ENCODE assay signal across 8 cellular contexts in the genomic region with DNA sequence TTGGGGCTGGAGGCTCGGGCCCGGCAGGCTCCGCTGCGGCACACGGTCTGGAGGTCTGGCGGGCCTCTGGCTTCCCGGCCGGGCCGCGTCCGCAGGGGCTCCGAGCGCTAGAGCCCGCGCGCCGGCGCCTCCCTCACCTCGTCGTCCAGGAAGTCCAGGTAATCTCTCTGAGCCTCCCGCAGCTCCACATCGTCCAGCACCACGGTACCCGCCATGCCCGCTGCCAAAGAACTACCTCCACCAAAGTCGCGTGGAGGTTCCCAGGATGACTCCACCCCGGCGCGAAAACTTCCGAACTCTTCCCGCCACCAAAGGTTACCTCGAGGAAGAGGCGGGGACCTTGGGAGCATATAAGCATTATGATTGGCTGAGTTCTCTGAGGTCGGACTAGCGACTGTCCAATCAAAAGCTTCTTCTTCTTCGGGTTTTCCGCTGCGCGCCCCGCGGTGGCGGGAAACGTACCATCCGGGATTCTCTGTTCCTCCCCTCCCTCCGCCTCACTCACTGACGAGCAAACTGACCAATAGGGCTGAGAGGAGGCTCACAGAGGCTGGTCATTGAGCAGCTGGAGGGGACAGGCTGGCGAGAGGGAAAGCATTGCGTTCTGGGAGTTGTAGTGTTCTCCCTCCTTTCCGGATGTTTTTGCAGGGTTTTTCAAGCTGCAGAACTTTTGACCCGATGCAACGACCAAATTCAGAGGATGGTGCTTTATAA. TPM values are rescaled to one million over a fixed set of nuclear protein-coding genes. Genes with fewer than 3 reads are reported as not detected.
A peak's percentile ranks its signal among the peaks of the same experiment; 100 is the strongest.
DNase-seq lines count a peak whose midpoint lies in the region; ATAC-seq and TF ChIP-seq lines count a peak whose summit lies in the region.

A gene (minus strand): TSS at position 283 of the 714 bp plus-strand sequence. CDS start 68 bp downstream, at position 215.

- H3K4me1 Mint-ChIP-seq in nephron progenitor cell: peaks cover 39% of the 10 kb centered on the region
- peaks cover 54% of the 10 kb centered on the region for H3K4me1 Mint-ChIP-seq in stimulated activated naive CD8-positive, alpha-beta T cell treated with anti-CD3 and anti-CD28 coated beads, Interleukin-15, amount 100 ng/mL, for 72 hours

- TF ChIP-seq CTCF in nephron progenitor cell (IDR thresholded peaks at IDR 0.05): no peak

- H3K27me3 Mint-ChIP-seq in nephron progenitor cell (ENCODE audit: low read depth, poor library complexity): no peaks in the 10 kb centered on the region
- H3K27me3 Mint-ChIP-seq in stimulated activated naive CD8-positive, alpha-beta T cell treated with anti-CD3 and anti-CD28 coated beads, Interleukin-15, amount 100 ng/mL, for 72 hours: no peaks in the 10 kb centered on the region

- H3K4me3 Mint-ChIP-seq in nephron progenitor cell: no peak within 1 kb of the TSS
- peak within 1 kb of the TSS in 1 of 2 donors; percentile 76 for H3K4me3 Mint-ChIP-seq in stimulated activated naive CD8-positive, alpha-beta T cell treated with anti-CD3 and anti-CD28 coated beads, Interleukin-15, amount 100 ng/mL, for 72 hours

- no peaks in the 10 kb centered on the region for H3K27me3 ChIP-seq in H7 (ENCODE audit: control insufficient read depth, insufficient read depth, low read length)

- ATAC-seq in stimulated activated naive CD8-positive, alpha-beta T cell treated with anti-CD3 and anti-CD28 coated beads, Interleukin-15, amount 100 ng/mL, for 72 hours: peak; percentile 98

- H3K9me3 Mint-ChIP-seq in nephron progenitor cell: no peaks in the 10 kb centered on the region
- H3K9me3 Mint-ChIP-seq in stimulated activated naive CD8-positive, alpha-beta T cell treated with anti-CD3 and anti-CD28 coated beads, Interleukin-15, amount 100 ng/mL, for 72 hours: no peaks in the 10 kb centered on the region

- peaks cover 31% of the 10 kb centered on the region for H3K36me3 Mint-ChIP-seq in nephron progenitor cell (ENCODE audit: low read depth)

- H3K27ac Mint-ChIP-seq in nephron progenitor cell: no peak within 1 kb of the TSS
- H3K27ac Mint-ChIP-seq in stimulated activated naive CD8-positive, alpha-beta T cell treated with anti-CD3 and anti-CD28 coated beads, Interleukin-15, amount 100 ng/mL, for 72 hours: peak within 1 kb of the TSS in 1 of 2 donors; percentile 63

- DNase-seq in ELF-1 (ENCODE audit: low read depth, low spot score) (peak; percentile 100), H7 (peak; percentile 95), M059J (ENCODE audit: low read depth) (peak; percentile 100), SHP77 (lab: John Stamatoyannopoulos, UW) (peak; percentile 99), fibroblast of the conjunctiva (ENCODE audit: low read depth) (peak; percentile 99), nephron progenitor cell (peak; percentile 93)
- DNase-seq in activated effector memory CD4-positive, alpha-beta T cell treated with Interleukin-2 at 50 U/mL for 16 hours: peak; percentile 95
- peak; percentile 95 to 99 for DNase-seq in stimulated activated naive CD8-positive, alpha-beta T cell treated with anti-CD3 and anti-CD28 coated beads, Interleukin-15, amount 100 ng/mL, for 72 hours

- peak within 1 kb of the TSS; percentile 83 for H3K4me3 ChIP-seq in H7 (ENCODE audit: insufficient read depth, low read depth, low read length)

- peaks cover 27% of the 10 kb centered on the region for H3K36me3 ChIP-seq in H7 (replicated peaks; ENCODE audit: control insufficient read depth, insufficient read depth, low read length)

RNA-seq across cellular contexts. Expression of the gene that starts here (rescaled TPM):
- 308 and 349 TPM in 2 replicates for total RNA-seq in H7 (2014; rRNA removed; shearing (Covaris generic))
- total RNA-seq in M059J (2014; rRNA removed; shearing (Covaris generic)): 135 and 211 TPM in 2 replicates

Comparison
In these comparisons a context has a peak if more than half of its experiments do, and no peak if none do; other contexts are left out.
1. Peak in every context shown above with its lines: DNase-seq, ATAC-seq and H3K4me3 ChIP-seq.